In the genomic region with DNA sequence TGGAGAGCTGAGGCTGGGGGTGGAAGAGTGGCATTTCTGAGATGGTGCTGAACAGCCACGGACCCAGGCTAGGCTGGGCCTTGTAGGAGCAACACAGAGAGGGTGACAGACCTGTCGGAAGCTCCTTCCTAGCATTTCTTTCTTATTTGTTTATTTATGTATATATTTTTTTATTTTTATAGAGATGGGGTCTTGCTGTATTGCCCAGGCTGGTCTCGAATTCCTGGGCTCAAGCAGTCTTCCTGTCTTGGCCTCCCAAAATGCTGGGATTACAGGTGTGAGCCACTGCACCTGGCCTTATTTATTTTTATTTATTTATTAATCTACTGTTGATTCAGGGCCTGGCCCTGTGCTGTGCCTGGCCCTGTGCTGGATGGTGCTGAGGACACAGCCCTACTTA, we compare ENCODE assay signal across 18 cellular contexts. TPM values are rescaled to one million over a fixed set of nuclear protein-coding genes. Genes with fewer than 3 reads are reported as not detected.
DNase-seq lines count a peak whose midpoint lies in the region; ATAC-seq and TF ChIP-seq lines count a peak whose summit lies in the region.
"Had no signal": no experiment of that assay in that cellular context is flagged by ENCODE, and none has a peak within 500 bp of the region (broad histone marks: within the 10 kb centered on the region; RNA-seq: fewer than 3 reads in every experiment).

No MANE protein-coding gene starts in this region.

- WGBS in heart right ventricle, 2 donors: 90 to 94% methylated on average over 3 of the region's 3 CpGs
- WGBS in gastroesophageal sphincter (ENCODE audit: low coverage in 1 of 2), 2 donors: 57 to 87% methylated on average over 1 to 3 of the region's 3 CpGs

- peaks cover 49 to 80% (median 69%) of the 10 kb centered on the region in 9 donors for H3K4me1 ChIP-seq in heart right ventricle
- H3K4me1 ChIP-seq in gastroesophageal sphincter: peaks cover 0 to 98% (median 48%) of the 10 kb centered on the region in 3 donors
- peaks cover 6 to 92% (median 67%) of the 10 kb centered on the region in 4 donors for H3K4me1 ChIP-seq in tibial artery

- no peak for DNase-seq in heart right ventricle
- DNase-seq in left ventricle myocardium superior: no peak
- DNase-seq in T-helper 17 cell: no peak
- DNase-seq in tibial artery: no peak
- DNase-seq in middle frontal gyrus (ENCODE audit: extremely low spot score, low spot score): no peak
- DNase-seq in GM19238 (ENCODE audit: insufficient read length, low spot score): no peak
- DNase-seq: activated CD4-positive, CD25-positive, alpha-beta regulatory T cell treated with anti-CD3 and anti-CD28 coated beads, Interleukin-2, amount 50 U/mL, for 72 hours; AML-193; DMS79 treated with DMSO at 0.1 percent for 48 hours; foreskin keratinocyte; GOT3; occipital lobe had no signal

- H3K9me3 ChIP-seq in heart right ventricle (no peaks in the 10 kb centered on the region), T-helper 17 cell (ENCODE audit: control insufficient read depth, low read length, poor library complexity, severe bottlenecking) (no peaks in the 10 kb centered on the region), gastroesophageal sphincter (no peaks in the 10 kb centered on the region), tibial artery (no peaks in the 10 kb centered on the region)
- H3K9me3 ChIP-seq: vagina had no signal

- TF ChIP-seq EP300 in gastroesophageal sphincter (IDR thresholded peaks at IDR 0.05): no peak

- H3K4me1 Mint-ChIP-seq in T-helper 17 cell: peaks cover 44% of the 10 kb centered on the region

- no peaks in the 10 kb centered on the region for H3K27me3 ChIP-seq in heart right ventricle
- no peaks in the 10 kb centered on the region for H3K27me3 ChIP-seq in gastroesophageal sphincter
- no peaks in the 10 kb centered on the region for H3K27me3 ChIP-seq in tibial artery
- H3K27me3 ChIP-seq: foreskin keratinocyte, vagina had no signal

- intact Hi-C loops in heart right ventricle (cut with DNase I) (no loop called here), left ventricle myocardium superior (cut with micrococcal nuclease) (no loop called here), tibial artery (cut with DNase I; ENCODE audit: low total_unique reads) (no loop called here)

- peak overlapping the region; percentile 81 for H3K4me3 Mint-ChIP-seq in T-helper 17 cell

- H3K27ac ChIP-seq in heart right ventricle: peak overlapping the region in 6 of 10 donors; percentile 33 to 99 (median 96)
- peak overlapping the region in 3 of 4 donors; percentile 56 to 99 (median 98) for H3K27ac ChIP-seq in gastroesophageal sphincter
- H3K27ac ChIP-seq in tibial artery: peak overlapping the region; percentile 93 to 97
- H3K27ac ChIP-seq: foreskin keratinocyte had no signal

- TF ChIP-seq CTCF in heart right ventricle (IDR thresholded peaks at IDR 0.05) (no peak), gastroesophageal sphincter (IDR thresholded peaks at IDR 0.05) (no peak), tibial artery (IDR thresholded peaks at IDR 0.05) (no peak)

- no peak overlapping the region for H3K4me3 ChIP-seq in heart right ventricle
- no peak overlapping the region for H3K4me3 ChIP-seq in gastroesophageal sphincter
- H3K4me3 ChIP-seq in tibial artery: no peak overlapping the region
- H3K4me3 ChIP-seq: skin epidermis, vagina had no signal

- H3K36me3 ChIP-seq in heart right ventricle (peaks cover 0 to 54% (median 27%) of the 10 kb centered on the region in 9 donors), gastroesophageal sphincter (peaks cover 0 to 46% of the 10 kb centered on the region in 2 donors), tibial artery (peaks cover 22 to 34% (median 32%) of the 10 kb centered on the region in 3 donors)

- ATAC-seq in heart right ventricle (no peak), left ventricle myocardium superior (no peak), T-helper 17 cell (no peak), gastroesophageal sphincter (no peak), GM21737 (IDR thresholded peaks at IDR 0.05; ENCODE audit: unreplicated experiment) (no peak)
- ATAC-seq: foreskin keratinocyte, Panc1 had no signal

- H3K36me3 Mint-ChIP-seq in T-helper 17 cell (ENCODE audit: low read depth): peaks cover 2% of the 10 kb centered on the region

- H3K27ac Mint-ChIP-seq in T-helper 17 cell: peak overlapping the region; percentile 96

- no peaks in the 10 kb centered on the region for H3K27me3 Mint-ChIP-seq in T-helper 17 cell

- no peak for TF ChIP-seq POLR2A in gastroesophageal sphincter (IDR thresholded peaks at IDR 0.05)

RNA-seq across cellular contexts. Expression of gene CIC, which starts 6.5 kb away (rescaled TPM):
- total RNA-seq in heart right ventricle (10 to 100 TPM; 27.9 to 42.0 (median 32.0) TPM), left ventricle myocardium superior (37.1 TPM), T-helper 17 cell (100 to 1,000 TPM; 112 to 125 TPM), gastroesophageal sphincter (10 to 100 TPM; 31.4 to 69.4 (median 49.0) TPM)
- 10 to 100 TPM; 17.6 to 39.8 TPM for polyA plus RNA-seq in heart right ventricle

RNA-seq across cellular contexts. Expression of gene ERF, which starts 20.6 kb away (rescaled TPM):
- 10 to 100 TPM; 29.8 to 40.2 (median 32.9) TPM for total RNA-seq in heart right ventricle
- polyA plus RNA-seq in heart right ventricle: 10 to 100 TPM; 31.8 to 49.0 TPM
- 46.0 TPM for total RNA-seq in left ventricle myocardium superior
- total RNA-seq in T-helper 17 cell: 10 to 100 TPM; 75.8 to 82.1 TPM
- total RNA-seq in gastroesophageal sphincter: 10 to 100 TPM; 28.4 to 46.4 (median 39.9) TPM

RNA-seq across cellular contexts. Expression of gene PRR19, which starts 26.4 kb away (rescaled TPM):
- total RNA-seq in heart right ventricle (under 1 TPM in 4 of 10 donors, not detected in 6; 0.16 to 0.21 (median 0.19) TPM), left ventricle myocardium superior (not detected), T-helper 17 cell (under 1 TPM in 1 of 2 donors, not detected in 1; 0.50 TPM), gastroesophageal sphincter (under 1 TPM in 1 of 4 donors, not detected in 3; 0.93 TPM)
- polyA plus RNA-seq in heart right ventricle: under 1 TPM in 1 of 2 donors, not detected in 1; 0.16 TPM
- total RNA-seq: mesenteric fat pad, vagina had no signal

RNA-seq across cellular contexts. Expression of gene PAFAH1B3, which starts 26.9 kb away (rescaled TPM):
- total RNA-seq in heart right ventricle: 1 to 10 TPM; 1.2 to 5.9 (median 2.6) TPM
- polyA plus RNA-seq in heart right ventricle: 10 to 100 TPM in 1 of 2 donors, 1 to 10 TPM in 1; 5.0 to 10.4 TPM
- 2.6 TPM for total RNA-seq in left ventricle myocardium superior
- total RNA-seq in T-helper 17 cell: 10 to 100 TPM; 16.0 to 17.7 TPM
- 10 to 100 TPM in 1 of 4 donors, 1 to 10 TPM in 2, under 1 TPM in 1; 0.93 to 13.6 (median 5.8) TPM for total RNA-seq in gastroesophageal sphincter

RNA-seq across cellular contexts. Expression of gene GSK3A, which starts 33.1 kb away (rescaled TPM):
- 10 to 100 TPM; 31.9 to 46.1 (median 36.4) TPM for total RNA-seq in heart right ventricle
- 10 to 100 TPM; 31.2 to 51.0 TPM for polyA plus RNA-seq in heart right ventricle
- total RNA-seq in left ventricle myocardium superior: 40.0 TPM
- total RNA-seq in T-helper 17 cell: 10 to 100 TPM; 27.7 to 28.1 TPM
- 10 to 100 TPM; 30.8 to 51.0 (median 35.1) TPM for total RNA-seq in gastroesophageal sphincter
